Comparison of ENCODE assay signal across 28 cellular contexts in the genomic region with DNA sequence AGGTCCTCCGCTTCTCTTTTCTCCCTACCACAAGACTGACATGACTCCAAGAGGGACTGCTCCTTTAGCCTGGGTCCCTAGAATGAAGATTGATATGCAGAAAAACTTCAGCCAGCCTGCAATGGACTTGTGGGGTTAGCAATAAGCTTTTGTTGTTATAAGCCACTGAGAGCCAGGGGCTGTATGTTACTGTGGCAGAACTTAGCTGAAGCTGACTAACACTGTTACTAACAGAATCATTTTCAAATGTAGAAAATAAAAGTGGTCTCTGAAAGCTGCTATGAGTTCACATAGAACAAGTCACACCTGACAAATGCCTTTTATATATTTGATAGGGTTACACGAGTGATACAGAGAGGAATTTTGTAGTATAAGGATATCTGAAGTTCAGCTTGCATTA.
"Had no signal": no experiment of that assay in that cellular context is flagged by ENCODE, and none has a peak within 500 bp of the region (broad histone marks: within the 10 kb centered on the region; RNA-seq: fewer than 3 reads in every experiment).

No MANE protein-coding gene starts in this region.

- FAIRE-seq: urothelium cell line had no signal

- DNase-seq: stimulated activated CD4-positive, alpha-beta T cell treated with anti-CD3 and anti-CD28 coated beads, Interleukin-2, amount 100 ng/mL, for 48 hours; stimulated activated CD4-positive, alpha-beta T cell treated with anti-CD3 and anti-CD28 coated beads, Interleukin-4, amount 100 ng/mL, for 1 hour; stimulated activated CD4-positive, alpha-beta T cell treated with anti-CD3 and anti-CD28 coated beads, Interleukin-4, amount 100 ng/mL, for 24 hours; stimulated activated CD4-positive, alpha-beta T cell treated with anti-CD3 and anti-CD28 coated beads, Interleukin-4, amount 100 ng/mL, for 4 hours; stimulated activated CD8-positive, alpha-beta memory T cell treated with anti-CD3 and anti-CD28 coated beads, Interleukin-4, amount 100 ng/mL, for 48 hours; stimulated activated naive B cell treated with anti-CD40 and anti-IgM and Interleukin-4, amounts not matched to agents 10 μg/mL and 1 μg/mL and 100 μg/mL, for 72 hours; stimulated activated naive CD4-positive, alpha-beta T cell; stimulated activated naive CD4-positive, alpha-beta T cell treated with Interleukin-2 at 50 U/mL for 16 hours; stimulated activated naive CD8-positive, alpha-beta T cell treated with anti-CD3 and anti-CD28 coated beads, Interleukin-15, amount 100 ng/mL, for 72 hours; stimulated activated naive CD8-positive, alpha-beta T cell treated with anti-CD3 and anti-CD28 coated beads, Interleukin-15, Interleukin-2, amounts not matched to agents 100 U/mL and 50 U/mL, for 24 hours; stomach; substantia nigra; testis; thyroid gland; tibial artery; transverse colon; upper lobe of left lung; upper lobe of right lung; uterus had no signal

- H3K4me1 ChIP-seq: testis, thyroid gland, upper lobe of left lung, upper lobe of right lung, uterus had no signal

- H3K27ac Mint-ChIP-seq: stimulated activated effector memory CD8-positive, alpha-beta T cell treated with anti-CD3 and anti-CD28 coated beads, Interleukin-12 subunit alpha, Interleukin-12 subunit beta, amount 100 ng/mL, for 72 hours; stimulated activated memory B cell treated with anti-CD40 and anti-IgM and Interleukin-4, amounts not matched to agents 10 μg/mL and 1 μg/mL and 100 μg/mL, for 72 hours; stimulated activated naive B cell treated with anti-CD40 and anti-IgM and Interleukin-4, amounts not matched to agents 10 μg/mL and 1 μg/mL and 100 μg/mL, for 72 hours; stimulated activated naive CD8-positive, alpha-beta T cell treated with anti-CD3 and anti-CD28 coated beads, Interleukin-15, amount 100 ng/mL, for 72 hours; stimulated activated naive CD8-positive, alpha-beta T cell treated with anti-CD3 and anti-CD28 coated beads, Interleukin-15, Interleukin-2, amounts not matched to agents 100 ng/mL and 50 ng/mL, for 24 hours; type B pancreatic cell had no signal

- H3K36me3 Mint-ChIP-seq: stimulated activated effector memory CD8-positive, alpha-beta T cell treated with anti-CD3 and anti-CD28 coated beads, Interleukin-12 subunit alpha, Interleukin-12 subunit beta, amount 100 ng/mL, for 72 hours; stimulated activated memory B cell treated with anti-CD40 and anti-IgM and Interleukin-4, amounts not matched to agents 10 μg/mL and 1 μg/mL and 100 μg/mL, for 72 hours had no signal

- H3K27me3 Mint-ChIP-seq: type B pancreatic cell had no signal

- H3K9me3 ChIP-seq: testis, thyroid gland, upper lobe of right lung, vagina had no signal

- H3K4me3 Mint-ChIP-seq: stimulated activated effector memory CD8-positive, alpha-beta T cell treated with anti-CD3 and anti-CD28 coated beads, Interleukin-12 subunit alpha, Interleukin-12 subunit beta, amount 100 ng/mL, for 72 hours; stimulated activated memory B cell treated with anti-CD40 and anti-IgM and Interleukin-4, amounts not matched to agents 10 μg/mL and 1 μg/mL and 100 μg/mL, for 72 hours; stimulated activated naive B cell treated with anti-CD40 and anti-IgM and Interleukin-4, amounts not matched to agents 10 μg/mL and 1 μg/mL and 100 μg/mL, for 72 hours; stimulated activated naive CD8-positive, alpha-beta T cell treated with anti-CD3 and anti-CD28 coated beads, Interleukin-15, amount 100 ng/mL, for 72 hours; stimulated activated naive CD8-positive, alpha-beta T cell treated with anti-CD3 and anti-CD28 coated beads, Interleukin-15, Interleukin-2, amounts not matched to agents 100 ng/mL and 50 ng/mL, for 24 hours; type B pancreatic cell had no signal

- ATAC-seq: stimulated activated effector memory CD8-positive, alpha-beta T cell treated with anti-CD3 and anti-CD28 coated beads, Interleukin-12 subunit alpha, Interleukin-12 subunit beta, amount 100 ng/mL, for 72 hours; stimulated activated memory B cell treated with anti-CD40 and anti-IgM and Interleukin-4, amounts not matched to agents 10 μg/mL and 1 μg/mL and 100 μg/mL, for 72 hours; stimulated activated naive B cell treated with anti-CD40 and anti-IgM and Interleukin-4, amounts not matched to agents 10 μg/mL and 1 μg/mL and 100 μg/mL, for 72 hours; stimulated activated naive CD8-positive, alpha-beta T cell treated with anti-CD3 and anti-CD28 coated beads, Interleukin-15, amount 100 ng/mL, for 72 hours; stimulated activated naive CD8-positive, alpha-beta T cell treated with anti-CD3 and anti-CD28 coated beads, Interleukin-15, Interleukin-2, amounts not matched to agents 100 U/mL and 50 U/mL, for 24 hours; upper lobe of right lung had no signal

- H3K27me3 ChIP-seq: testis, thyroid gland, tibial nerve, upper lobe of left lung, uterus, vagina had no signal

- H3K4me3 ChIP-seq: stomach, suprapubic skin, testis, thoracic aorta, thyroid gland, tibial artery, tibial nerve, transverse colon, upper lobe of left lung, upper lobe of right lung, uterus, vagina had no signal

- H3K27ac ChIP-seq: stomach, suprapubic skin, testis, thoracic aorta, thyroid gland, tibial artery, tibial nerve, transverse colon, upper lobe of left lung, upper lobe of right lung, uterus, vagina had no signal

- H3K36me3 ChIP-seq: stomach, suprapubic skin, thoracic aorta, thyroid gland, tibial artery, tibial nerve, transverse colon, upper lobe of left lung, upper lobe of right lung, uterus, vagina had no signal
